In genomic region chr15:29693225-29693624, GRCh38 we compare ENCODE assay signal across 19 cellular contexts.
DNase-seq lines count a peak whose midpoint lies in the region; ATAC-seq, FAIRE-seq and TF ChIP-seq lines count a peak whose summit lies in the region.
"Had no signal": no experiment of that assay in that cellular context is flagged by ENCODE, and none has a peak within 500 bp of the region (broad histone marks: within the 10 kb centered on the region; RNA-seq: fewer than 3 reads in every experiment).

No MANE protein-coding gene starts in this region.

- H3K27ac Mint-ChIP-seq in CD4-positive, alpha-beta memory T cell: no peak overlapping the region
- no peak overlapping the region for H3K27ac Mint-ChIP-seq in activated naive CD8-positive, alpha-beta T cell treated with anti-CD3 and anti-CD28 coated beads for 36 hours
- H3K27ac Mint-ChIP-seq: B cell; CD4-positive, CD25-positive, alpha-beta regulatory T cell had no signal

- H4K20me1 ChIP-seq in HepG2 (ENCODE audit: insufficient read depth, low read length): no peaks in the 10 kb centered on the region; the same call in 1 of the 2 replicates

- BruUV-seq in HepG2 (replicated peaks; lab: Mats Ljungman, UMichigan): no TSS peak

- H2AFZ ChIP-seq in HepG2 (ENCODE audit: low read length): no peak overlapping the region

- POLR2A ChIA-PET in HepG2 (lab: Yijun Ruan, JAX): no interaction called here
- POLR2A ChIA-PET in CD4-positive, alpha-beta memory T cell (lab: Charles Lee; ENCODE audit: partially characterized antibody): no interaction called here

- peaks cover 4 to 6% of the 10 kb centered on the region in 2 donors for H3K27me3 Mint-ChIP-seq in CD4-positive, alpha-beta memory T cell
- H3K27me3 Mint-ChIP-seq in activated naive CD8-positive, alpha-beta T cell treated with anti-CD3 and anti-CD28 coated beads for 36 hours: peaks cover 10% of the 10 kb centered on the region
- H3K27me3 Mint-ChIP-seq: B cell had no signal

- no peak overlapping the region for H3K27ac ChIP-seq in HepG2 (ENCODE audit: extremely low read length, insufficient read depth, low read length)
- H3K27ac ChIP-seq in right lobe of liver: no peak overlapping the region
- H3K27ac ChIP-seq in testis: no peak overlapping the region
- no peak overlapping the region for H3K27ac ChIP-seq in CD4-positive, alpha-beta memory T cell (ENCODE audit: low read depth, low read length)
- H3K27ac ChIP-seq: SJSA1 had no signal

- H3K9ac ChIP-seq in HepG2 (ENCODE audit: insufficient read depth, low read depth, low read length): no peak overlapping the region

- ATAC-seq in HepG2: no peak
- ATAC-seq in right lobe of liver: no peak

- CTCF ChIA-PET in HepG2 (lab: Yijun Ruan, JAX; ENCODE audit: low intra/inter-chr PET ratio, low total read pairs): no interaction called here
- CTCF ChIA-PET in CD4-positive, alpha-beta memory T cell (lab: Charles Lee; ENCODE audit: partially characterized antibody): no interaction called here

- H3K27me3 ChIP-seq in HepG2 (ENCODE audit: control insufficient read depth in 1 of 2, insufficient read depth in 2 of 2, low read length in 2 of 2) (no peaks in the 10 kb centered on the region), right lobe of liver (no peaks in the 10 kb centered on the region), testis (no peaks in the 10 kb centered on the region)
- no peaks in the 10 kb centered on the region for H3K27me3 ChIP-seq in CD4-positive, alpha-beta memory T cell (ENCODE audit: insufficient read depth, low read length)
- H3K27me3 ChIP-seq: SJSA1 had no signal

- H3K4me1 Mint-ChIP-seq in CD4-positive, alpha-beta memory T cell: no peaks in the 10 kb centered on the region
- no peaks in the 10 kb centered on the region for H3K4me1 Mint-ChIP-seq in activated naive CD8-positive, alpha-beta T cell treated with anti-CD3 and anti-CD28 coated beads for 36 hours
- H3K4me1 Mint-ChIP-seq: B cell; CD4-positive, CD25-positive, alpha-beta regulatory T cell had no signal

- no peak overlapping the region for H3K4me2 ChIP-seq in HepG2 (ENCODE audit: low read depth, low read length)

- intact Hi-C loops in HepG2 (cut with micrococcal nuclease; ENCODE audit: unreplicated experiment): loop anchor here (10.0 kb wide), 1 partner anchor 122 kb away; no protein-coding TSS in a partner anchor
- intact Hi-C loops in right lobe of liver (cut with DNase I): no loop called here
- intact Hi-C loops in testis (cut with DNase I; ENCODE audit: low total_unique reads): no loop called here
- intact Hi-C loops in CD4-positive, alpha-beta memory T cell (cut with micrococcal nuclease): no loop called here

- in situ Hi-C loops in HepG2 (cut with HindIII; ENCODE audit: extremely low pct_ligation_motif_present, low pct_unique_long_range_greater_than_20kb): no loop called here

- no peak for TF ChIP-seq EP300 in HepG2 (IDR thresholded peaks at IDR 0.05; ENCODE audit: low read depth in 2 of 2, low read length in 2 of 2)
- TF ChIP-seq EP300 in HepG2 (CRISPR knock-in tag; IDR thresholded peaks at IDR 0.05; ENCODE audit: borderline replicate concordance): no peak

- TF ChIP-seq CTCF in HepG2 (CRISPR knock-in tag; IDR thresholded peaks at IDR 0.05) (no peak), right lobe of liver (IDR thresholded peaks at IDR 0.05) (no peak), epithelial cell of esophagus (IDR thresholded peaks at IDR 0.05; ENCODE audit: insufficient read depth, low read depth, low read length, missing control alignments) (no peak), testis (IDR thresholded peaks at IDR 0.05) (no peak)

- no peak for TF ChIP-seq POLR2A in HepG2 (IDR thresholded peaks at IDR 0.05; ENCODE audit: insufficient read depth in 1 of 2, low read depth in 2 of 2, low read length in 2 of 2)
- TF ChIP-seq POLR2A in right lobe of liver (IDR thresholded peaks at IDR 0.05): no peak
- no peak for TF ChIP-seq POLR2A in testis (IDR thresholded peaks at IDR 0.05)

- no peaks in the 10 kb centered on the region for H3K36me3 ChIP-seq in HepG2 (replicated peaks in 1 of 2; ENCODE audit: control insufficient read depth in 1 of 2, insufficient read depth in 2 of 2, low read length in 2 of 2)
- H3K36me3 ChIP-seq in right lobe of liver: no peaks in the 10 kb centered on the region
- H3K36me3 ChIP-seq in testis (ENCODE audit: low read depth, missing control alignments): no peaks in the 10 kb centered on the region
- H3K36me3 ChIP-seq in CD4-positive, alpha-beta memory T cell (ENCODE audit: insufficient read depth, low read length): no peaks in the 10 kb centered on the region

- whole genome bisulfite sequencing in HepG2 (ENCODE audit: low lambda C conversion rate): 96% methylated on average over 7 of the region's 7 CpGs
- 98% methylated on average over 7 of the region's 7 CpGs for WGBS in right lobe of liver (ENCODE audit: insufficient coverage, low coverage, low lambda C conversion rate, missing lambda C conversion rate)
- 93 to 95% methylated on average over 7 of the region's 7 CpGs for whole genome bisulfite sequencing in testis, 2 donors

- H3K4me1 ChIP-seq in HepG2 (ENCODE audit: insufficient read depth, low read length) (peaks cover 15% of the 10 kb centered on the region), right lobe of liver (peaks cover 0 to 21% (median 2%) of the 10 kb centered on the region in 4 donors), testis (no peaks in the 10 kb centered on the region)
- no peaks in the 10 kb centered on the region for H3K4me1 ChIP-seq in CD4-positive, alpha-beta memory T cell (ENCODE audit: insufficient read depth, low read length)

- peaks cover 0 to 18% (median 5%) of the 10 kb centered on the region in 8 donors for H3K9me3 Mint-ChIP-seq in CD4-positive, alpha-beta memory T cell
- H3K9me3 Mint-ChIP-seq in activated naive CD8-positive, alpha-beta T cell treated with anti-CD3 and anti-CD28 coated beads for 36 hours: peaks cover 9% of the 10 kb centered on the region

- TF ChIP-seq RAD21 in HepG2 (CRISPR knock-in tag; IDR thresholded peaks at IDR 0.05): no peak

- H3K36me3 Mint-ChIP-seq in CD4-positive, alpha-beta memory T cell: no peaks in the 10 kb centered on the region
- no peaks in the 10 kb centered on the region for H3K36me3 Mint-ChIP-seq in activated naive CD8-positive, alpha-beta T cell treated with anti-CD3 and anti-CD28 coated beads for 36 hours
- H3K36me3 Mint-ChIP-seq: CD4-positive, CD25-positive, alpha-beta regulatory T cell had no signal

- H3K4me3 Mint-ChIP-seq in CD4-positive, alpha-beta memory T cell: no peak overlapping the region
- no peak overlapping the region for H3K4me3 Mint-ChIP-seq in activated naive CD8-positive, alpha-beta T cell treated with anti-CD3 and anti-CD28 coated beads for 36 hours
- H3K4me3 Mint-ChIP-seq: B cell; CD4-positive, CD25-positive, alpha-beta regulatory T cell had no signal

- H3K4me3 ChIP-seq in HepG2 (replicated peaks in 1 of 3; ENCODE audit: insufficient read depth in 1 of 3, low read depth in 2 of 3, low read length in 3 of 3) (no peak overlapping the region), right lobe of liver (no peak overlapping the region), epithelial cell of esophagus (ENCODE audit: low read length) (no peak overlapping the region), testis (no peak overlapping the region)
- H3K4me3 ChIP-seq in CD4-positive, alpha-beta memory T cell (ENCODE audit: low read length in 2 of 2): no peak overlapping the region
- H3K4me3 ChIP-seq: SJSA1 had no signal

- no peak for FAIRE-seq in HepG2 (lab: Jason Lieb, UNC)
- FAIRE-seq: GM18507 had no signal

- DNase-seq in HepG2 (ENCODE audit: low spot score): no peak
- no peak for DNase-seq in right lobe of liver
- peak; percentile 34 for DNase-seq in LoVo (ENCODE audit: low spot score)
- DNase-seq in epithelial cell of esophagus (ENCODE audit: low read depth): peak; percentile 29
- peak; percentile 8 for DNase-seq in testis
- no peak for DNase-seq in CD4-positive, alpha-beta memory T cell
- no peak for DNase-seq in activated naive CD8-positive, alpha-beta T cell treated with anti-CD3 and anti-CD28 coated beads for 36 hours
- no peak for DNase-seq in medulla oblongata (ENCODE audit: extremely low spot score)
- DNase-seq: CD4-positive, CD25-positive, alpha-beta regulatory T cell; DND-41; KBM-7; NCI-H1092; NCI-H1436; NCI-H2029; NCI-H2227 treated with DMSO at 0.1 percent for 48 hours; NCI-H510A had no signal

- no peaks in the 10 kb centered on the region for H3K79me2 ChIP-seq in HepG2 (ENCODE audit: insufficient read depth, low read length)

- H3K9me3 ChIP-seq in HepG2 (ENCODE audit: low read length) (no peaks in the 10 kb centered on the region), right lobe of liver (no peaks in the 10 kb centered on the region), testis (no peaks in the 10 kb centered on the region)
- H3K9me3 ChIP-seq in CD4-positive, alpha-beta memory T cell (ENCODE audit: control insufficient read depth in 1 of 2, low read length in 2 of 2): no peaks in the 10 kb centered on the region
- H3K9me3 ChIP-seq: SJSA1 had no signal

TF ChIP-seq in HepG2, 621 proteins besides CTCF, POLR2A, EP300 and RAD21:
- no peak for TF ChIP-seq ZNF850 (CRISPR knock-in tag; conservative IDR thresholded peaks at IDR 0.05)
- TF ChIP-seq NFE2L2 (IDR thresholded peaks at IDR 0.05; ENCODE audit: low read length): peak; percentile 60; the same call in 1 of the 2 replicates

Comparison
In these comparisons a context has a peak if more than half of its experiments do, and no peak if none do; other contexts are left out.
1. DNase-seq: peak in LoVo (single experiment), epithelial cell of esophagus (single experiment) and testis (single experiment); none in HepG2 (single experiment), right lobe of liver (0 of 3), CD4-positive, alpha-beta memory T cell (0 of 5), activated naive CD8-positive, alpha-beta T cell treated with anti-CD3 and anti-CD28 coated beads for 36 hours (single experiment) and medulla oblongata (single experiment).